In the genomic region with DNA sequence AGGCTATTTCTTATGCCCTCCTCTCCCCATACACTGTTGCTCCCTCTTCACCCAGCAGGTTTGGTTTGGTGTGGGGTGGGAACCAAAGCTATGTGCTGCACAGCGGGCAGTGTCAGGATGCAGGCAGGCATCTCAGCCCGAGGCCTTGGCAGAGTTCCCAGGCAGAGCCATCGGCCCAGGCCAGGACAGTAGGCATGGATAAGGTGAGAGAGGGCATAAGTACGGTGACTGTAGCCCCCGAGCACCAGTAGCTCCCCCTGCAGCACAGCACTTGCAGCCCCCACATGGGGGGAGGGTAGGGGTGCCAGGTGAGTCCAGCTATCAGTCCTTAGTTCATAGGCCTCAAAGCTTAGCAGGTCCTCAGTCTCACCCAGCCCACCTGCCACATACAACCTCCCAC, we compare ENCODE assay signal across 16 cellular contexts. TPM values are rescaled to one million over a fixed set of nuclear protein-coding genes. Genes with fewer than 3 reads are reported as not detected.
A peak's percentile ranks its signal among the peaks of the same experiment; 100 is the strongest.
DNase-seq lines count a peak whose midpoint lies in the region; ATAC-seq and TF ChIP-seq lines count a peak whose summit lies in the region.
"Had no signal": no experiment of that assay in that cellular context is flagged by ENCODE, and none has a peak within 500 bp of the region (broad histone marks: within the 10 kb centered on the region; RNA-seq: fewer than 3 reads in every experiment).

No MANE protein-coding gene starts in this region.

- H3K27ac Mint-ChIP-seq in activated naive CD8-positive, alpha-beta T cell treated with anti-CD3 and anti-CD28 coated beads, Interleukin-2, amount 50 U/mL, for 24 hours: peak overlapping the region; percentile 93
- H3K27ac Mint-ChIP-seq: brain had no signal

- peaks cover 38% of the 10 kb centered on the region for H3K4me1 Mint-ChIP-seq in activated naive CD8-positive, alpha-beta T cell treated with anti-CD3 and anti-CD28 coated beads, Interleukin-2, amount 50 U/mL, for 24 hours
- H3K4me1 Mint-ChIP-seq: brain had no signal

- peak; percentile 16 for ATAC-seq in activated naive CD8-positive, alpha-beta T cell treated with anti-CD3 and anti-CD28 coated beads, Interleukin-2, amount 50 U/mL, for 24 hours
- no peak for ATAC-seq in GM19467 (IDR thresholded peaks at IDR 0.05; ENCODE audit: unreplicated experiment)
- ATAC-seq in HG03457 (IDR thresholded peaks at IDR 0.05; ENCODE audit: unreplicated experiment): no peak

- peaks cover 30 to 32% of the 10 kb centered on the region in 2 experiments for H3K4me1 ChIP-seq in neutrophil (ENCODE audit: control insufficient read depth in 1 of 2, insufficient read depth in 1 of 2, low read depth in 1 of 2, low read length in 1 of 2)
- H3K4me1 ChIP-seq: prostate gland had no signal

- H3K9me3 ChIP-seq in neutrophil: no peaks in the 10 kb centered on the region
- H3K9me3 ChIP-seq: prostate gland had no signal

- peak overlapping the region; percentile 79 for H3K4me3 Mint-ChIP-seq in activated naive CD8-positive, alpha-beta T cell treated with anti-CD3 and anti-CD28 coated beads, Interleukin-2, amount 50 U/mL, for 24 hours
- H3K4me3 Mint-ChIP-seq: activated CD4-positive, alpha-beta T cell treated with anti-CD3 and anti-CD28 coated beads for 36 hours; brain had no signal

- H3K27ac ChIP-seq in neutrophil: peak overlapping the region; percentile 86
- H3K27ac ChIP-seq: prostate gland had no signal

- no peaks in the 10 kb centered on the region for H3K27me3 ChIP-seq in neutrophil

- H3K27me3 Mint-ChIP-seq in activated naive CD8-positive, alpha-beta T cell treated with anti-CD3 and anti-CD28 coated beads, Interleukin-2, amount 50 U/mL, for 24 hours: no peaks in the 10 kb centered on the region
- H3K27me3 Mint-ChIP-seq: activated CD4-positive, alpha-beta T cell treated with anti-CD3 and anti-CD28 coated beads for 36 hours had no signal

- H3K9me3 Mint-ChIP-seq in activated naive CD8-positive, alpha-beta T cell treated with anti-CD3 and anti-CD28 coated beads, Interleukin-2, amount 50 U/mL, for 24 hours: no peaks in the 10 kb centered on the region
- H3K9me3 Mint-ChIP-seq: brain had no signal

- peak overlapping the region in 1 of 2 experiments; percentile 62 for H3K4me3 ChIP-seq in neutrophil (ENCODE audit: low read depth in 1 of 2, low read length in 1 of 2)
- H3K4me3 ChIP-seq: prostate gland had no signal

- no peak for TF ChIP-seq CTCF in neutrophil (IDR thresholded peaks at IDR 0.05)

- no peaks in the 10 kb centered on the region for H3K36me3 ChIP-seq in neutrophil
- H3K36me3 ChIP-seq: prostate gland had no signal

- DNase-seq in NCI-H2196 (lab: John Stamatoyannopoulos, UW; ENCODE audit: unreplicated experiment) (peak; percentile 5), NCI-H2196 treated with DMSO at 0.1 percent for 48 hours (lab: John Stamatoyannopoulos, UW; ENCODE audit: unreplicated experiment) (no peak), HT-29 (ENCODE audit: low spot score) (peak; percentile 23), T-helper 1 cell (no peak)
- DNase-seq in activated naive CD8-positive, alpha-beta T cell treated with anti-CD3 and anti-CD28 coated beads, Interleukin-2, amount 50 U/mL, for 24 hours: no peak
- DNase-seq: 8988T; activated CD4-positive, alpha-beta T cell treated with anti-CD3 and anti-CD28 coated beads for 36 hours; effector CD8-positive, alpha-beta T cell; GDM1; hippocampal formation; NCI-H187 had no signal

- H3K36me3 Mint-ChIP-seq in activated naive CD8-positive, alpha-beta T cell treated with anti-CD3 and anti-CD28 coated beads, Interleukin-2, amount 50 U/mL, for 24 hours (ENCODE audit: low read depth): no peaks in the 10 kb centered on the region
- H3K36me3 Mint-ChIP-seq: brain had no signal

RNA-seq across cellular contexts. Expression of a gene that starts 7.2 kb away (rescaled TPM):
- not detected in 2 replicates for total RNA-seq in HT-29 (2014; rRNA removed; shearing (Covaris generic))

RNA-seq across cellular contexts. Expression of a gene that starts 15.5 kb away (rescaled TPM):
- total RNA-seq in HT-29 (2014; rRNA removed; shearing (Covaris generic)): 10.9 and 12.6 TPM in 2 replicates

RNA-seq across cellular contexts. Expression of a gene that starts 25.8 kb away (rescaled TPM):
- total RNA-seq in HT-29 (2014; rRNA removed; shearing (Covaris generic)): 44.2 and 44.5 TPM in 2 replicates

RNA-seq across cellular contexts. Expression of a gene that starts 26.2 kb away (rescaled TPM):
- total RNA-seq in HT-29 (2014; rRNA removed; shearing (Covaris generic)): 64.0 TPM in 2 replicates

RNA-seq across cellular contexts. Expression of a gene that starts 32.4 kb away (rescaled TPM):
- total RNA-seq in HT-29 (2014; rRNA removed; shearing (Covaris generic)): 33.1 and 35.7 TPM in 2 replicates

Comparison
In these comparisons a context has a peak if more than half of its experiments do, and no peak if none do; other contexts are left out.
1. DNase-seq: peak in NCI-H2196 (single experiment) and HT-29 (single experiment); none in NCI-H2196 treated with DMSO at 0.1 percent for 48 hours (single experiment), activated naive CD8-positive, alpha-beta T cell treated with anti-CD3 and anti-CD28 coated beads, Interleukin-2, amount 50 U/mL, for 24 hours (single experiment) and T-helper 1 cell (0 of 5).